Comparison of ENCODE assay signal across 1 cellular context in the genomic region with DNA sequence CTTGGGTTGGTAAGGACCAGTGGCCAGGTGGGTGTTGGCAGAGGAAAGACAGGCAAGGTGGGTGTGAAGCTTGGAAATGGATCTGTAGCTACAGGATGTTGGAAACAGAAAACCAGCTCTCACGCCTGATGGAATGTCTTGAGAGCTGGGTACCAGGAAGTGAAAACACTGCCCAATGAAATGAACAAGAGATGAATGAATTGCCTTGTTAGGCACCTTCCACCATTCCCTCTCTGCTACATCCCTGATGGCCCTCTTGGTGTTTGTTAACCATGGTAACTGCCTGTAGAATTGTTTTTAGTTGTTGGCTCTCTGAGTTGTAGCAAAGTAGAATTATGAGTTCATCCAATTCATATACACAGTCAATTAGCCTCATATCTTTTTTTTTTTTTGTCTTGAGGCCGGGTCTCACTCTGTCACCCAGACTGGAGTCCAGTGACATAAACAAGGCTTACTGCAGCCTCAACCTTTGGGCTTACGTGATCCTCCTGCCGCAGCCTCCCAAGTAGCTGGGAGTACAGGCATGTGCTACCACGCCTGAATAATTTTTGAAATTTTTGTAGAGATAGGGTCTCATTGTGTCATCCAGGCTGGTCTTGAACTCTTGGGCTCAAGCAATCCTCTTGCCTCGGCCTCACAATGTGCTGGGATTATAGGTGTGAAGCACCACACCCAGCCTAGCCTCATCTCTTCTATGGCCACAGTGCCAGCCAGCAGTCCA.
TF ChIP-seq lines count a peak whose summit lies in the region.

No MANE protein-coding gene starts in this region.

TF ChIP-seq in HCT116, 20 proteins besides CTCF, POLR2A, EP300 and RAD21:
- TF ChIP-seq, protein P1, sequence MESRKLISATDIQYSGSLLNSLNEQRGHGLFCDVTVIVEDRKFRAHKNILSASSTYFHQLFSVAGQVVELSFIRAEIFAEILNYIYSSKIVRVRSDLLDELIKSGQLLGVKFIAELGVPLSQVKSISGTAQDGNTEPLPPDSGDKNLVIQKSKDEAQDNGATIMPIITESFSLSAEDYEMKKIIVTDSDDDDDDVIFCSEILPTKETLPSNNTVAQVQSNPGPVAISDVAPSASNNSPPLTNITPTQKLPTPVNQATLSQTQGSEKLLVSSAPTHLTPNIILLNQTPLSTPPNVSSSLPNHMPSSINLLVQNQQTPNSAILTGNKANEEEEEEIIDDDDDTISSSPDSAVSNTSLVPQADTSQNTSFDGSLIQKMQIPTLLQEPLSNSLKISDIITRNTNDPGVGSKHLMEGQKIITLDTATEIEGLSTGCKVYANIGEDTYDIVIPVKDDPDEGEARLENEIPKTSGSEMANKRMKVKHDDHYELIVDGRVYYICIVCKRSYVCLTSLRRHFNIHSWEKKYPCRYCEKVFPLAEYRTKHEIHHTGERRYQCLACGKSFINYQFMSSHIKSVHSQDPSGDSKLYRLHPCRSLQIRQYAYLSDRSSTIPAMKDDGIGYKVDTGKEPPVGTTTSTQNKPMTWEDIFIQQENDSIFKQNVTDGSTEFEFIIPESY (IDR thresholded peaks at IDR 0.05; ENCODE audit: extremely low read depth, insufficient replicate concordance, low read length): no peak
- TF ChIP-seq FOSL1 (IDR thresholded peaks at IDR 0.05; ENCODE audit: low read depth): no peak
- TF ChIP-seq EZH2phosphoT487 (IDR thresholded peaks at IDR 0.05; ENCODE audit: borderline replicate concordance): no peak
- no peak for TF ChIP-seq CBX3 (IDR thresholded peaks at IDR 0.05; ENCODE audit: low read depth)
- TF ChIP-seq CEBPB (IDR thresholded peaks at IDR 0.05; ENCODE audit: low read depth): no peak
- TF ChIP-seq REST (IDR thresholded peaks at IDR 0.05; ENCODE audit: low read depth): no peak
- TF ChIP-seq YY1 (IDR thresholded peaks at IDR 0.05; ENCODE audit: extremely low read depth, insufficient replicate concordance, low read depth, low read length): no peak
- no peak for TF ChIP-seq SP1 (IDR thresholded peaks at IDR 0.05; ENCODE audit: low read depth)
- TF ChIP-seq EGR1 (IDR thresholded peaks at IDR 0.05; ENCODE audit: low read depth): no peak
- no peak for TF ChIP-seq POLR2AphosphoS5 (IDR thresholded peaks at IDR 0.05; ENCODE audit: low read depth, low read length)
- TF ChIP-seq, protein P2, sequence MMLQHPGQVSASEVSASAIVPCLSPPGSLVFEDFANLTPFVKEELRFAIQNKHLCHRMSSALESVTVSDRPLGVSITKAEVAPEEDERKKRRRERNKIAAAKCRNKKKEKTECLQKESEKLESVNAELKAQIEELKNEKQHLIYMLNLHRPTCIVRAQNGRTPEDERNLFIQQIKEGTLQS (IDR thresholded peaks at IDR 0.05): no peak
- TF ChIP-seq SRF (IDR thresholded peaks at IDR 0.05; ENCODE audit: low read depth): no peak
- TF ChIP-seq ELF1 (IDR thresholded peaks at IDR 0.05; ENCODE audit: borderline replicate concordance, low read depth): no peak
- no peak for TF ChIP-seq SIN3A (IDR thresholded peaks at IDR 0.05; ENCODE audit: low read depth)
- TF ChIP-seq TCF7L2 (IDR thresholded peaks at IDR 0.05; ENCODE audit: borderline replicate concordance, extremely low read depth, insufficient read depth, insufficient read length): no peak
- TF ChIP-seq EZH2 (IDR thresholded peaks at IDR 0.05): no peak
- TF ChIP-seq MAX (IDR thresholded peaks at IDR 0.05): no peak
- TF ChIP-seq JUND (IDR thresholded peaks at IDR 0.05): no peak
- no peak for TF ChIP-seq ZFX (IDR thresholded peaks at IDR 0.05)
